In the genomic region with DNA sequence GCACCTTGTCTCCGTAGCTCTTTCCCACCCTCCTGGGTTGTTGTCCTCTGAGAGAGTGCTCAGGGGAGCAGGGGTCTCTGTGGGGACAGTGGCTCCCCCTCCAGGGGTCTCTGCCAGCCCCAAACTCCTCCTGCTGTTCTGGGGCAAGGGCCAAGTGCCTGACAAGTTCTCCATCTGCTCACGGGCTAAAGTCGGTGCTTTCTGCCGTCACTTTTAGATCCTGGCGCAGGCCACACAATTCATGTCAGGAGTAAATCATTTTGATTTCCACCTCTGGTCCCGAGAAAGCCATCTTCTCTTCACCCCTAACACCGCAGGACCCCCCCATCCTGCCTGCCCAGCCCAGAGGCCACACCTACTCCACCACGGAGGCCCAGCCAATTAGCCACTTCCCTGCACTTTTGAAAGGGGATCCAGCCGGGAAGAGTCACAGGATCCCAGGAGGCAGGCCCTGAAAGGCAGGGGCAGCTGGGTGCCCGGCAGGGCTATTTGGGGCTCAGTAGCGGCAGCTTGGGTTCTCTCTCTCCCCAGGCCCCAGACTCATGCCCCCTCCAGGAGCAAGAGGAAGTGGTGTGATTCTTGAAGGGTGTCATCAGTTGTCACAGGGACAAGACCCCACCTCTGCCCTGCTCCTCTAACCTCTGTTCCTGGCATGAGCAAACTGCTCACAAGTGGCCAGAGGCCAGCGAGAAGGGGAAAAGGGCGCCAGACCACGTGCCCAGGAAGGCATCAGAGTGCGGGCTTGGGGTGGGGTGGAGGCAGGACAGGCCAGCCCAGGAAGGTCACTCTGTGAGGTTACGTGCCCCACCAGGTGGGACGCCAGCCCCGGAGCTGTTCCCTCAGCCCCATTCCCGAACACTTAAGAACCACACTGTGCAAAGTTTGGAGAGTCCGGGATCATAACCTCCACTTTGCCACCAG, we compare ENCODE assay signal across 8 cellular contexts. TPM values are rescaled to one million over a fixed set of nuclear protein-coding genes. Genes with fewer than 3 reads are reported as not detected.
A peak's percentile ranks its signal among the peaks of the same experiment; 100 is the strongest.
DNase-seq lines count a peak whose midpoint lies in the region; ATAC-seq and TF ChIP-seq lines count a peak whose summit lies in the region.

No MANE protein-coding gene starts in this region.

- ATAC-seq in left lung = peak; percentile 10
- peak; percentile 6 for ATAC-seq in upper lobe of right lung
- ATAC-seq in GM18868 (IDR thresholded peaks at IDR 0.05; ENCODE audit: unreplicated experiment) = no peak

- H3K9ac ChIP-seq in adipocyte (ENCODE audit: low read length) = peak overlapping the region; percentile 56

- H3K4me1 ChIP-seq in adipocyte (ENCODE audit: control insufficient read depth, insufficient read depth, low read length) (peaks cover 12% of the 10 kb centered on the region), left lung (peaks cover 9 to 29% of the 10 kb centered on the region in 2 donors), upper lobe of right lung (peaks cover 8% of the 10 kb centered on the region)

- H3K4me3 ChIP-seq in AG10803 (ENCODE audit: low read length) (peak overlapping the region; percentile 66), HL-60 (replicated peaks; ENCODE audit: insufficient read depth, low read length) (peak overlapping the region; percentile 62), adipocyte (ENCODE audit: low read length) (peak overlapping the region; percentile 84), left lung (peak overlapping the region; percentile 74 to 81), upper lobe of right lung (peak overlapping the region; percentile 78)

- intact Hi-C loops in left lung (cut with DNase I) (no loop called here), upper lobe of right lung (cut with DNase I) (no loop called here)

- no peak for DNase-seq in AG10803 (ENCODE audit: low read depth)
- peak; percentile 25 to 46 for DNase-seq in HL-60 (ENCODE audit: low read depth in 1 of 2, low spot score in 1 of 2)
- no peak for DNase-seq in adipocyte (ENCODE audit: low read depth)
- DNase-seq in left lung = peak in 1 of 2 donors; percentile 60
- DNase-seq in upper lobe of right lung = peak; percentile 75
- DNase-seq in LoVo (ENCODE audit: low spot score) = no peak
- DNase-seq in MV-4-11 (lab: John Stamatoyannopoulos, UW) = no peak

- H3K27me3 ChIP-seq in HL-60 (ENCODE audit: insufficient read depth, poor library complexity, severe bottlenecking) (no peaks in the 10 kb centered on the region), adipocyte (replicated peaks; ENCODE audit: control insufficient read depth, insufficient read depth, low read length) (no peaks in the 10 kb centered on the region), left lung (peaks cover 0 to 18% of the 10 kb centered on the region in 2 donors), upper lobe of right lung (no peaks in the 10 kb centered on the region)

- no peaks in the 10 kb centered on the region for H3K9me3 ChIP-seq in adipocyte (ENCODE audit: control insufficient read depth, low read length)
- no peaks in the 10 kb centered on the region for H3K9me3 ChIP-seq in left lung
- H3K9me3 ChIP-seq in upper lobe of right lung = no peaks in the 10 kb centered on the region

- TF ChIP-seq CTCF in AG10803 (conservative IDR thresholded peaks at IDR 0.05; ENCODE audit: low read length) = no peak
- no peak for TF ChIP-seq CTCF in HL-60 (IDR thresholded peaks at IDR 0.05; ENCODE audit: insufficient read depth, low read length)
- TF ChIP-seq CTCF in left lung (IDR thresholded peaks at IDR 0.05) = no peak
- TF ChIP-seq CTCF in upper lobe of right lung (IDR thresholded peaks at IDR 0.05) = no peak

- peak overlapping the region; percentile 79 for H3K27ac ChIP-seq in HL-60 (replicated peaks)
- H3K27ac ChIP-seq in left lung = no peak overlapping the region
- H3K27ac ChIP-seq in upper lobe of right lung = no peak overlapping the region

- H3K36me3 ChIP-seq in adipocyte (ENCODE audit: control insufficient read depth, insufficient read depth, low read length, severe bottlenecking) (no peaks in the 10 kb centered on the region), left lung (no peaks in the 10 kb centered on the region), upper lobe of right lung (no peaks in the 10 kb centered on the region)

RNA-seq across cellular contexts. Expression of a gene that starts 1.3 kb away (rescaled TPM):
- 10 to 100 TPM; 13.5 to 19.8 TPM for total RNA-seq in left lung
- 15.8 TPM for total RNA-seq in upper lobe of right lung

RNA-seq across cellular contexts. Expression of a gene that starts 21.3 kb away (rescaled TPM):
- total RNA-seq in left lung = 100 to 1,000 TPM; 124 to 149 TPM
- total RNA-seq in upper lobe of right lung = 110 TPM

RNA-seq across cellular contexts. Expression of a gene that starts 41.9 kb away (rescaled TPM):
- total RNA-seq in left lung (100 to 1,000 TPM in 1 of 2 donors, 10 to 100 TPM in 1; 42.2 to 100 TPM), upper lobe of right lung (73.1 TPM)

Comparison
In these comparisons a context has a peak if more than half of its experiments do, and no peak if none do; other contexts are left out.
1. DNase-seq: peak in HL-60 (2 of 2) and upper lobe of right lung (single experiment); none in AG10803 (single experiment), adipocyte (single experiment), LoVo (single experiment) and MV-4-11 (single experiment).
2. Peak in every context shown above with its lines, with median percentiles within 50 percentile points of each other: H3K4me3 ChIP-seq.